Comparison of ENCODE assay signal across 33 cellular contexts in genomic region chr15:79987969-79988368, GRCh38. TPM values are rescaled to one million over a fixed set of nuclear protein-coding genes. Genes with fewer than 3 reads are reported as not detected.
"Had no signal": no experiment of that assay in that cellular context is flagged by ENCODE, and none has a peak within 500 bp of the region (broad histone marks: within the 10 kb centered on the region; RNA-seq: fewer than 3 reads in every experiment).

No MANE protein-coding gene starts in this region.

- H2AFZ ChIP-seq: parathyroid adenoma had no signal

- H3K36me3 Mint-ChIP-seq: naive thymus-derived CD4-positive, alpha-beta T cell; natural killer cell; type B pancreatic cell had no signal

- H3K9me3 Mint-ChIP-seq: naive thymus-derived CD4-positive, alpha-beta T cell; natural killer cell; nephron; stimulated activated memory B cell treated with anti-CD40 and anti-IgM and Interleukin-4, amounts not matched to agents 10 μg/mL and 1 μg/mL and 100 μg/mL, for 72 hours; stimulated activated naive CD8-positive, alpha-beta T cell treated with anti-CD3 and anti-CD28 coated beads, Interleukin-15, amount 100 ng/mL, for 72 hours; type B pancreatic cell had no signal

- H3K4me3 ChIP-seq: ovary, psoas muscle, skin epidermis, smooth muscle cell, spleen, suprapubic skin, testis, tibial artery, transverse colon, upper lobe of right lung, uterus had no signal

- H3K4me2 ChIP-seq: smooth muscle cell had no signal

- H3K79me2 ChIP-seq: parathyroid adenoma had no signal

- H3K27me3 ChIP-seq: ovary, testis, tibial artery, transverse colon, upper lobe of right lung, uterus had no signal

- H3K9me3 ChIP-seq: ovary, psoas muscle, spleen, suprapubic skin, testis, tibial artery, transverse colon, upper lobe of right lung, uterus had no signal

- ATAC-seq: naive thymus-derived CD4-positive, alpha-beta T cell; natural killer cell; psoas muscle; right cardiac atrium; sciatic nerve; stimulated activated memory B cell treated with anti-CD40 and anti-IgM and Interleukin-4, amounts not matched to agents 10 μg/mL and 1 μg/mL and 100 μg/mL, for 72 hours; stimulated activated naive CD8-positive, alpha-beta T cell treated with anti-CD3 and anti-CD28 coated beads, Interleukin-15, amount 100 ng/mL, for 72 hours; stimulated activated naive CD8-positive, alpha-beta T cell treated with anti-CD3 and anti-CD28 coated beads, Interleukin-15, Interleukin-2, amounts not matched to agents 100 U/mL and 50 U/mL, for 24 hours; upper lobe of right lung had no signal

- H3K27ac ChIP-seq: ovary, parathyroid adenoma, psoas muscle, skin epidermis, suprapubic skin, testis, tibial artery, transverse colon, upper lobe of right lung, uterus had no signal

- DNase-seq: naive thymus-derived CD4-positive, alpha-beta T cell; natural killer cell; occipital lobe; ovary; posterior cingulate gyrus; psoas muscle; right cardiac atrium; spleen; stimulated activated CD4-positive, alpha-beta T cell treated with anti-CD3 and anti-CD28 coated beads, Interleukin-12 subunit alpha, Interleukin-12 subunit beta, amount 100 ng/mL, for 4 hours; stimulated activated CD4-positive, alpha-beta T cell treated with anti-CD3 and anti-CD28 coated beads, Interleukin-1b, Interleukin-23, amount 100 ng/mL, for 48 hours; stimulated activated CD4-positive, alpha-beta T cell treated with anti-CD3 and anti-CD28 coated beads, Interleukin-4, amount 100 ng/mL, for 1 hour; stimulated activated CD4-positive, alpha-beta T cell treated with anti-CD3 and anti-CD28 coated beads, Interleukin-4, amount 100 ng/mL, for 4 hours; stimulated activated naive CD4-positive, alpha-beta T cell; stimulated activated naive CD8-positive, alpha-beta T cell treated with anti-CD3 and anti-CD28 coated beads, Interleukin-15, amount 100 ng/mL, for 72 hours; stimulated activated naive CD8-positive, alpha-beta T cell treated with anti-CD3 and anti-CD28 coated beads, Interleukin-15, Interleukin-2, amounts not matched to agents 100 U/mL and 50 U/mL, for 24 hours; substantia nigra; testis; tibial artery; transverse colon; upper lobe of right lung; uterus had no signal

- H3K4me1 Mint-ChIP-seq: natural killer cell, nephron had no signal

- H3K36me3 ChIP-seq: ovary, spleen, suprapubic skin, tibial artery, transverse colon, upper lobe of right lung, uterus had no signal

- H3K27me3 Mint-ChIP-seq: naive thymus-derived CD4-positive, alpha-beta T cell; stimulated activated memory B cell treated with anti-CD40 and anti-IgM and Interleukin-4, amounts not matched to agents 10 μg/mL and 1 μg/mL and 100 μg/mL, for 72 hours; stimulated activated naive CD8-positive, alpha-beta T cell treated with anti-CD3 and anti-CD28 coated beads, Interleukin-15, amount 100 ng/mL, for 72 hours had no signal

- H3K4me1 ChIP-seq: parathyroid adenoma, psoas muscle, suprapubic skin, tibial artery, transverse colon, upper lobe of right lung, uterus had no signal

- H3K27ac Mint-ChIP-seq: natural killer cell; nephron; progenitor cell of endocrine pancreas; stimulated activated memory B cell treated with anti-CD40 and anti-IgM and Interleukin-4, amounts not matched to agents 10 μg/mL and 1 μg/mL and 100 μg/mL, for 72 hours; stimulated activated naive CD8-positive, alpha-beta T cell treated with anti-CD3 and anti-CD28 coated beads, Interleukin-15, amount 100 ng/mL, for 72 hours; type B pancreatic cell had no signal

- H3K4me3 Mint-ChIP-seq: naive thymus-derived CD4-positive, alpha-beta T cell; natural killer cell; nephron; stimulated activated memory B cell treated with anti-CD40 and anti-IgM and Interleukin-4, amounts not matched to agents 10 μg/mL and 1 μg/mL and 100 μg/mL, for 72 hours; stimulated activated naive CD8-positive, alpha-beta T cell treated with anti-CD3 and anti-CD28 coated beads, Interleukin-15, amount 100 ng/mL, for 72 hours; type B pancreatic cell had no signal

- H3K9ac ChIP-seq: parathyroid adenoma had no signal

RNA-seq across cellular contexts. Expression of gene BCL2A1, which starts 17.0 kb away (rescaled TPM):
- total RNA-seq: osteoblast, progenitor cell of endocrine pancreas, renal cortical epithelial cell, testis had no signal
- polyA plus RNA-seq: neural cell had no signal
